In the genomic region with DNA sequence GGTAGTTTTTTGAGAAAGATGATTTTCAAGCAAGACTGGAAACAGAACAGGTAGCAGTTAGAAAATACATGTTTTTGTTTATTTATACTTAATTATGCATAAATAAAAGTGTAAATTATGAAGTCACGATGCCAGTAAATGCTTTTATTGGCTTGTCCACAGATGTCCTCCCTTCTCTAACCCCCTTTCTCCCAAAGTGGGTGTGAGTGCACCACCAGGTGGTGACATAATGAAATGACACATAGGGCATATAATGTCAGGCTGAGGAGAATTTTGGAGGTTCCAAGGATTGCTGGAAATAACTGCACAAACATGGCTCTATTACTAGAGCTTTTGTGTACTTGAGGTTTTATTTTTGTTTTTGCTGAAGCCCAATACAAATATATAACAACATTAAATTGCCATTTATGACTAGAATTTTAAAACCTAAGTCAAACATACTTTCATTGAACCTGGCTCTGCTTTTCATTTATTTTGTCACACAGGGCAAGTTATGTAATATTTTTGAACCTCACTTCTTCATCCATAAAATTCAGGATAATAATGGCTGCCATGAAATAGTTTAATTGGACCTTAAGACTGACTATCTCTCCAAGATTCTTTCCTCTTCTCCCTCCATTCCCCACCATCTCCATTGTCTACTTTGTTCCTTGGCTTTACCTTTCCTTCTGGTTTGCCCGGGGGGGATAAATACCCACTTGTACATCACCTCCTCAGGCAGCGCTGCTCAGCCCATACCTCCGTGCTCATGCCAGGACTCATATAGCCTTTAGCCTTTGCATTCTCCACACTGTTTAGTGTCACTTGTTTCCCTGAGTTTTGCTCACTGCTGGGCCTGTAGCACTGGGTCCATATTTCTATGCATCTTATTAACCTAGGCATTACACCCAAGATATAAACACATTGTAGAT, we compare ENCODE assay signal across 1 cellular context.
TF ChIP-seq lines count a peak whose summit lies in the region.

No MANE protein-coding gene starts in this region.

TF ChIP-seq in H1, 55 proteins besides CTCF, POLR2A, EP300 and RAD21:
- TF ChIP-seq KDM1A (IDR thresholded peaks at IDR 0.05; ENCODE audit: borderline replicate concordance, low read length), result no peak
- no peak for TF ChIP-seq KDM5A (IDR thresholded peaks at IDR 0.05; ENCODE audit: low read length)
- TF ChIP-seq JUN (IDR thresholded peaks at IDR 0.05; ENCODE audit: low read depth, low read length), result no peak
- TF ChIP-seq CHD2 (IDR thresholded peaks at IDR 0.05; ENCODE audit: low read length), result no peak
- TF ChIP-seq HDAC6 (IDR thresholded peaks at IDR 0.05; ENCODE audit: low read depth, low read length), result no peak
- no peak for TF ChIP-seq HDAC2 (IDR thresholded peaks at IDR 0.05; ENCODE audit: borderline replicate concordance in 1 of 2, low read depth in 2 of 2, low read length in 2 of 2)
- TF ChIP-seq, protein P1, sequence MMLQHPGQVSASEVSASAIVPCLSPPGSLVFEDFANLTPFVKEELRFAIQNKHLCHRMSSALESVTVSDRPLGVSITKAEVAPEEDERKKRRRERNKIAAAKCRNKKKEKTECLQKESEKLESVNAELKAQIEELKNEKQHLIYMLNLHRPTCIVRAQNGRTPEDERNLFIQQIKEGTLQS (IDR thresholded peaks at IDR 0.05; ENCODE audit: insufficient read depth, low read depth, low read length), result no peak
- no peak for TF ChIP-seq RXRA (IDR thresholded peaks at IDR 0.05; ENCODE audit: insufficient read depth, low read depth, low read length)
- no peak for TF ChIP-seq FOSL1 (IDR thresholded peaks at IDR 0.05; ENCODE audit: insufficient read depth, low read depth, low read length)
- TF ChIP-seq TAF1 (IDR thresholded peaks at IDR 0.05; ENCODE audit: low read depth, low read length), result no peak
- TF ChIP-seq, protein P2, sequence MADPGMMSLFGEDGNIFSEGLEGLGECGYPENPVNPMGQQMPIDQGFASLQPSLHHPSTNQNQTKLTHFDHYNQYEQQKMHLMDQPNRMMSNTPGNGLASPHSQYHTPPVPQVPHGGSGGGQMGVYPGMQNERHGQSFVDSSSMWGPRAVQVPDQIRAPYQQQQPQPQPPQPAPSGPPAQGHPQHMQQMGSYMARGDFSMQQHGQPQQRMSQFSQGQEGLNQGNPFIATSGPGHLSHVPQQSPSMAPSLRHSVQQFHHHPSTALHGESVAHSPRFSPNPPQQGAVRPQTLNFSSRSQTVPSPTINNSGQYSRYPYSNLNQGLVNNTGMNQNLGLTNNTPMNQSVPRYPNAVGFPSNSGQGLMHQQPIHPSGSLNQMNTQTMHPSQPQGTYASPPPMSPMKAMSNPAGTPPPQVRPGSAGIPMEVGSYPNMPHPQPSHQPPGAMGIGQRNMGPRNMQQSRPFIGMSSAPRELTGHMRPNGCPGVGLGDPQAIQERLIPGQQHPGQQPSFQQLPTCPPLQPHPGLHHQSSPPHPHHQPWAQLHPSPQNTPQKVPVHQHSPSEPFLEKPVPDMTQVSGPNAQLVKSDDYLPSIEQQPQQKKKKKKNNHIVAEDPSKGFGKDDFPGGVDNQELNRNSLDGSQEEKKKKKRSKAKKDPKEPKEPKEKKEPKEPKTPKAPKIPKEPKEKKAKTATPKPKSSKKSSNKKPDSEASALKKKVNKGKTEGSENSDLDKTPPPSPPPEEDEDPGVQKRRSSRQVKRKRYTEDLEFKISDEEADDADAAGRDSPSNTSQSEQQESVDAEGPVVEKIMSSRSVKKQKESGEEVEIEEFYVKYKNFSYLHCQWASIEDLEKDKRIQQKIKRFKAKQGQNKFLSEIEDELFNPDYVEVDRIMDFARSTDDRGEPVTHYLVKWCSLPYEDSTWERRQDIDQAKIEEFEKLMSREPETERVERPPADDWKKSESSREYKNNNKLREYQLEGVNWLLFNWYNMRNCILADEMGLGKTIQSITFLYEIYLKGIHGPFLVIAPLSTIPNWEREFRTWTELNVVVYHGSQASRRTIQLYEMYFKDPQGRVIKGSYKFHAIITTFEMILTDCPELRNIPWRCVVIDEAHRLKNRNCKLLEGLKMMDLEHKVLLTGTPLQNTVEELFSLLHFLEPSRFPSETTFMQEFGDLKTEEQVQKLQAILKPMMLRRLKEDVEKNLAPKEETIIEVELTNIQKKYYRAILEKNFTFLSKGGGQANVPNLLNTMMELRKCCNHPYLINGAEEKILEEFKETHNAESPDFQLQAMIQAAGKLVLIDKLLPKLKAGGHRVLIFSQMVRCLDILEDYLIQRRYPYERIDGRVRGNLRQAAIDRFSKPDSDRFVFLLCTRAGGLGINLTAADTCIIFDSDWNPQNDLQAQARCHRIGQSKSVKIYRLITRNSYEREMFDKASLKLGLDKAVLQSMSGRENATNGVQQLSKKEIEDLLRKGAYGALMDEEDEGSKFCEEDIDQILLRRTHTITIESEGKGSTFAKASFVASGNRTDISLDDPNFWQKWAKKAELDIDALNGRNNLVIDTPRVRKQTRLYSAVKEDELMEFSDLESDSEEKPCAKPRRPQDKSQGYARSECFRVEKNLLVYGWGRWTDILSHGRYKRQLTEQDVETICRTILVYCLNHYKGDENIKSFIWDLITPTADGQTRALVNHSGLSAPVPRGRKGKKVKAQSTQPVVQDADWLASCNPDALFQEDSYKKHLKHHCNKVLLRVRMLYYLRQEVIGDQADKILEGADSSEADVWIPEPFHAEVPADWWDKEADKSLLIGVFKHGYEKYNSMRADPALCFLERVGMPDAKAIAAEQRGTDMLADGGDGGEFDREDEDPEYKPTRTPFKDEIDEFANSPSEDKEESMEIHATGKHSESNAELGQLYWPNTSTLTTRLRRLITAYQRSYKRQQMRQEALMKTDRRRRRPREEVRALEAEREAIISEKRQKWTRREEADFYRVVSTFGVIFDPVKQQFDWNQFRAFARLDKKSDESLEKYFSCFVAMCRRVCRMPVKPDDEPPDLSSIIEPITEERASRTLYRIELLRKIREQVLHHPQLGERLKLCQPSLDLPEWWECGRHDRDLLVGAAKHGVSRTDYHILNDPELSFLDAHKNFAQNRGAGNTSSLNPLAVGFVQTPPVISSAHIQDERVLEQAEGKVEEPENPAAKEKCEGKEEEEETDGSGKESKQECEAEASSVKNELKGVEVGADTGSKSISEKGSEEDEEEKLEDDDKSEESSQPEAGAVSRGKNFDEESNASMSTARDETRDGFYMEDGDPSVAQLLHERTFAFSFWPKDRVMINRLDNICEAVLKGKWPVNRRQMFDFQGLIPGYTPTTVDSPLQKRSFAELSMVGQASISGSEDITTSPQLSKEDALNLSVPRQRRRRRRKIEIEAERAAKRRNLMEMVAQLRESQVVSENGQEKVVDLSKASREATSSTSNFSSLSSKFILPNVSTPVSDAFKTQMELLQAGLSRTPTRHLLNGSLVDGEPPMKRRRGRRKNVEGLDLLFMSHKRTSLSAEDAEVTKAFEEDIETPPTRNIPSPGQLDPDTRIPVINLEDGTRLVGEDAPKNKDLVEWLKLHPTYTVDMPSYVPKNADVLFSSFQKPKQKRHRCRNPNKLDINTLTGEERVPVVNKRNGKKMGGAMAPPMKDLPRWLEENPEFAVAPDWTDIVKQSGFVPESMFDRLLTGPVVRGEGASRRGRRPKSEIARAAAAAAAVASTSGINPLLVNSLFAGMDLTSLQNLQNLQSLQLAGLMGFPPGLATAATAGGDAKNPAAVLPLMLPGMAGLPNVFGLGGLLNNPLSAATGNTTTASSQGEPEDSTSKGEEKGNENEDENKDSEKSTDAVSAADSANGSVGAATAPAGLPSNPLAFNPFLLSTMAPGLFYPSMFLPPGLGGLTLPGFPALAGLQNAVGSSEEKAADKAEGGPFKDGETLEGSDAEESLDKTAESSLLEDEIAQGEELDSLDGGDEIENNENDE (IDR thresholded peaks at IDR 0.05; ENCODE audit: insufficient replicate concordance, low read length), result no peak
- no peak for TF ChIP-seq GABPA (IDR thresholded peaks at IDR 0.05; ENCODE audit: borderline replicate concordance, insufficient read depth, low read length)
TF ChIP-seq in H1: peak in this region for 0.
